ENCODE assay signal across 23 cellular contexts in the genomic region with DNA sequence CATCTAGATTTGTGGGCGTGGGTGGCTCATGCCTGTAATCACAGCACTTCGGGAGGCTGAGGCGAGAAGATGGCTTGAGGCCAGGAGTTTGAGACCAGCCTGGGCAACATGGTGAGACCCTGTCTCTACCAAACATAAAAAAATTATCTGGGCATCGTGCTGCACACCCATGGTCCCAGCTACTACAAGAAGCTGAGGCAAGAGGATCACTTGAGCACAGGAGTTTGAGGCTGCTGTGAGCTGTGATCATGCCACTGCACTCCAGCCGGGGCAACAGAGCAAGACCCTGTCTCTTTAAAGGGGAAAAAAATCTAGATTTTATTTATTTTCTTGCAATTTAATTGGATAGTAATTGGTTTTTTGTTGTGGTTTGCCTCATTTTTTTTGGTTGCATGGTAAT.
"Had no signal": no experiment of that assay in that cellular context is flagged by ENCODE, and none has a peak within 500 bp of the region (broad histone marks: within the 10 kb centered on the region; RNA-seq: fewer than 3 reads in every experiment).

No MANE protein-coding gene starts in this region.

- H3K36me3 ChIP-seq: neural progenitor cell had no signal

- H3K27ac ChIP-seq: lower lobe of right lung, neural progenitor cell, neutrophil, parathyroid adenoma, upper lobe of left lung, vagina had no signal

- H3K4me3 ChIP-seq: lower lobe of right lung, neural progenitor cell, right atrium auricular region, smooth muscle cell, transverse colon, upper lobe of left lung, vagina had no signal

- DNase-seq: hippocampal formation; kidney glomerular epithelial cell; left cardiac atrium; lower lobe of right lung; mammary epithelial cell; mesenchymal stem cell; natural killer cell; nephron progenitor cell; occipital lobe; stimulated activated CD4-positive, alpha-beta T cell treated with anti-CD3 and anti-CD28 coated beads, Interleukin-4, amount 100 ng/mL, for 4 hours; substantia nigra; transverse colon; upper lobe of left lung had no signal

- H3K9me3 Mint-ChIP-seq: natural killer cell; nephron progenitor cell; neural progenitor cell; stimulated activated naive B cell treated with anti-CD40 and anti-IgM and Interleukin-4, amounts not matched to agents 10 μg/mL and 1 μg/mL and 100 μg/mL, for 72 hours; stimulated activated naive CD8-positive, alpha-beta T cell treated with anti-CD3 and anti-CD28 coated beads, Interleukin-15, Interleukin-2, amounts not matched to agents 100 ng/mL and 50 ng/mL, for 24 hours had no signal

- H3K4me2 ChIP-seq: neural progenitor cell, smooth muscle cell had no signal

- FAIRE-seq: keratinocyte had no signal

- H3K27ac Mint-ChIP-seq: natural killer cell; nephron progenitor cell; neural progenitor cell; progenitor cell of endocrine pancreas; stimulated activated naive B cell treated with anti-CD40 and anti-IgM and Interleukin-4, amounts not matched to agents 10 μg/mL and 1 μg/mL and 100 μg/mL, for 72 hours; stimulated activated naive CD8-positive, alpha-beta T cell treated with anti-CD3 and anti-CD28 coated beads, Interleukin-15, Interleukin-2, amounts not matched to agents 100 ng/mL and 50 ng/mL, for 24 hours had no signal

- H3K79me2 ChIP-seq: parathyroid adenoma had no signal

- H3K9me3 ChIP-seq: lower lobe of right lung, neutrophil, right atrium auricular region, transverse colon, upper lobe of left lung, vagina had no signal

- ATAC-seq: left cardiac atrium, natural killer cell had no signal

- H3K27me3 ChIP-seq: neural progenitor cell, neutrophil, right atrium auricular region, transverse colon, upper lobe of left lung, vagina had no signal

- H3K4me1 ChIP-seq: lower lobe of right lung, neural progenitor cell, parathyroid adenoma, upper lobe of left lung, vagina had no signal

- H3K4me3 Mint-ChIP-seq: natural killer cell; nephron progenitor cell; neural progenitor cell; stimulated activated naive B cell treated with anti-CD40 and anti-IgM and Interleukin-4, amounts not matched to agents 10 μg/mL and 1 μg/mL and 100 μg/mL, for 72 hours; stimulated activated naive CD8-positive, alpha-beta T cell treated with anti-CD3 and anti-CD28 coated beads, Interleukin-15, Interleukin-2, amounts not matched to agents 100 ng/mL and 50 ng/mL, for 24 hours had no signal

- H2AFZ ChIP-seq: neural progenitor cell, parathyroid adenoma had no signal

- H3K9ac ChIP-seq: neural progenitor cell, parathyroid adenoma had no signal

- H3K27me3 Mint-ChIP-seq: progenitor cell of endocrine pancreas; stimulated activated naive B cell treated with anti-CD40 and anti-IgM and Interleukin-4, amounts not matched to agents 10 μg/mL and 1 μg/mL and 100 μg/mL, for 72 hours; stimulated activated naive CD8-positive, alpha-beta T cell treated with anti-CD3 and anti-CD28 coated beads, Interleukin-15, Interleukin-2, amounts not matched to agents 100 ng/mL and 50 ng/mL, for 24 hours had no signal
